In genomic region chr9:20620658-20621552, GRCh38 we compare ENCODE assay signal across 8 cellular contexts. TPM values are rescaled to one million over a fixed set of nuclear protein-coding genes. Genes with fewer than 3 reads are reported as not detected.
A peak's percentile ranks its signal among the peaks of the same experiment; 100 is the strongest.
DNase-seq lines count a peak whose midpoint lies in the region; ATAC-seq and TF ChIP-seq lines count a peak whose summit lies in the region.

No MANE protein-coding gene starts in this region.

- intact Hi-C loops in dendritic cell treated with granulocyte-macrophage colony-stimulating factor and Interleukin-4, amounts not matched to agents 40 ng/mL and 50 ng/mL, for 4 days (cut with micrococcal nuclease) = loop anchor here (10.0 kb wide), 2 partner anchors 494 to 696 kb away; no protein-coding TSS in a partner anchor
- intact Hi-C loops in lower leg skin (cut with DNase I; ENCODE audit: low total_unique reads) = loop anchor here (5.0 to 10.0 kb wide), 3 partner anchors 61 to 324 kb away; partner anchors contain the start of gene FOCAD

- TF ChIP-seq CTCF in AG09309 (IDR thresholded peaks at IDR 0.05; ENCODE audit: control insufficient read depth, insufficient read depth, low read depth, low read length, missing control alignments) (no peak), lower leg skin (IDR thresholded peaks at IDR 0.05) (no peak)

- TF ChIP-seq POLR2A in lower leg skin (IDR thresholded peaks at IDR 0.05) = no peak

- CTCF ChIA-PET in activated CD4-positive, alpha-beta T cell treated with anti-CD3 and anti-CD28 coated beads, Interleukin-2, amount 10 ng/mL, durations not matched to agents 7 days and 5 days (lab: Charles Lee) = interaction anchor here (1.3 kb wide), 1 partner anchor 17 kb away, joined by 4 read pairs; no protein-coding TSS in a partner anchor

- peaks cover 42% of the 10 kb centered on the region for H3K36me3 Mint-ChIP-seq in activated CD4-positive, alpha-beta T cell treated with anti-CD3 and anti-CD28 coated beads, Interleukin-2, amount 10 ng/mL, durations not matched to agents 7 days and 5 days (ENCODE audit: low read depth)
- H3K36me3 Mint-ChIP-seq in dendritic cell treated with granulocyte-macrophage colony-stimulating factor and Interleukin-4, amounts not matched to agents 40 ng/mL and 50 ng/mL, for 4 days (ENCODE audit: low read depth) = peaks cover 21% of the 10 kb centered on the region

- peak overlapping the region; percentile 98 for H3K27ac Mint-ChIP-seq in activated CD4-positive, alpha-beta T cell treated with anti-CD3 and anti-CD28 coated beads, Interleukin-2, amount 10 ng/mL, durations not matched to agents 7 days and 5 days
- H3K27ac Mint-ChIP-seq in dendritic cell treated with granulocyte-macrophage colony-stimulating factor and Interleukin-4, amounts not matched to agents 40 ng/mL and 50 ng/mL, for 4 days = peak overlapping the region; percentile 80

- ATAC-seq in GM18511 (IDR thresholded peaks at IDR 0.05; ENCODE audit: unreplicated experiment) (no peak), GM19397 (IDR thresholded peaks at IDR 0.05; ENCODE audit: unreplicated experiment) (no peak)

- H3K4me1 Mint-ChIP-seq in activated CD4-positive, alpha-beta T cell treated with anti-CD3 and anti-CD28 coated beads, Interleukin-2, amount 10 ng/mL, durations not matched to agents 7 days and 5 days = peaks cover 59% of the 10 kb centered on the region
- peaks cover 47% of the 10 kb centered on the region for H3K4me1 Mint-ChIP-seq in dendritic cell treated with granulocyte-macrophage colony-stimulating factor and Interleukin-4, amounts not matched to agents 40 ng/mL and 50 ng/mL, for 4 days (ENCODE audit: low read depth)

- peak overlapping the region; percentile 89 for H3K4me3 Mint-ChIP-seq in activated CD4-positive, alpha-beta T cell treated with anti-CD3 and anti-CD28 coated beads, Interleukin-2, amount 10 ng/mL, durations not matched to agents 7 days and 5 days
- peak overlapping the region; percentile 92 for H3K4me3 Mint-ChIP-seq in dendritic cell treated with granulocyte-macrophage colony-stimulating factor and Interleukin-4, amounts not matched to agents 40 ng/mL and 50 ng/mL, for 4 days

- 0% methylated on average over 57 to 66 of the region's 74 CpGs for WGBS in lower leg skin, 2 donors

- no peaks in the 10 kb centered on the region for H3K9me3 Mint-ChIP-seq in activated CD4-positive, alpha-beta T cell treated with anti-CD3 and anti-CD28 coated beads, Interleukin-2, amount 10 ng/mL, durations not matched to agents 7 days and 5 days
- H3K9me3 Mint-ChIP-seq in dendritic cell treated with granulocyte-macrophage colony-stimulating factor and Interleukin-4, amounts not matched to agents 40 ng/mL and 50 ng/mL, for 4 days = no peaks in the 10 kb centered on the region

- POLR2A ChIA-PET in activated CD4-positive, alpha-beta T cell treated with anti-CD3 and anti-CD28 coated beads, Interleukin-2, amount 10 ng/mL, durations not matched to agents 7 days and 5 days (lab: Charles Lee) = interaction anchor here (0.9 kb wide), 1 partner anchor 105 kb away, joined by 12 read pairs; no protein-coding TSS in a partner anchor

- peak overlapping the region; percentile 99 for H3K4me3 ChIP-seq in AG09309 (ENCODE audit: control insufficient read depth, low read depth, low read length)
- peak overlapping the region; percentile 61 for H3K4me3 ChIP-seq in lower leg skin (ENCODE audit: low read depth, poor library complexity, severe bottlenecking)

- H3K27me3 Mint-ChIP-seq in activated CD4-positive, alpha-beta T cell treated with anti-CD3 and anti-CD28 coated beads, Interleukin-2, amount 10 ng/mL, durations not matched to agents 7 days and 5 days = no peaks in the 10 kb centered on the region
- peaks cover 43% of the 10 kb centered on the region for H3K27me3 Mint-ChIP-seq in dendritic cell treated with granulocyte-macrophage colony-stimulating factor and Interleukin-4, amounts not matched to agents 40 ng/mL and 50 ng/mL, for 4 days

- no peak for DNase-seq in AG09309 (ENCODE audit: low read depth)
- peak; percentile 38 for DNase-seq in HT-29 (ENCODE audit: low spot score)
- DNase-seq in activated CD4-positive, alpha-beta T cell treated with anti-CD3 and anti-CD28 coated beads, Interleukin-2, amount 10 ng/mL, durations not matched to agents 7 days and 5 days = peak; percentile 57
- DNase-seq in lower leg skin (ENCODE audit: low spot score in 2 of 2) = peak; percentile 28 to 86
- peak in 2 of 3 donors; percentile 37 to 47 for DNase-seq in stimulated activated CD4-positive, alpha-beta T cell treated with anti-CD3 and anti-CD28 coated beads, TNF-alpha, amount 100 ng/mL, for 1 hour (ENCODE audit: low read depth in 3 of 3, low spot score in 1 of 3)

RNA-seq across cellular contexts. Expression of gene MLLT3, which starts 1.4 kb away (rescaled TPM):
- 19.7 and 20.2 TPM in 2 replicates for total RNA-seq in HT-29 (2014; rRNA removed; shearing (Covaris generic))
- 10 to 100 TPM; 70.2 to 74.7 TPM for total RNA-seq in activated CD4-positive, alpha-beta T cell treated with anti-CD3 and anti-CD28 coated beads, Interleukin-2, amount 10 ng/mL, durations not matched to agents 7 days and 5 days
- total RNA-seq in lower leg skin = 10 to 100 TPM; 10.6 to 15.2 (median 12.5) TPM
